ENCODE assay signal across 9 cellular contexts in genomic region chr17:2347805-2348685, GRCh38. TPM values are rescaled to one million over a fixed set of nuclear protein-coding genes. Genes with fewer than 3 reads are reported as not detected.
DNase-seq lines count a peak whose midpoint lies in the region; ATAC-seq, FAIRE-seq and TF ChIP-seq lines count a peak whose summit lies in the region.
"Had no signal": no experiment of that assay in that cellular context is flagged by ENCODE, and none has a peak within 500 bp of the region (broad histone marks: within the 10 kb centered on the region; RNA-seq: fewer than 3 reads in every experiment).

No MANE protein-coding gene starts in this region.

- POLR2A ChIA-PET in activated CD4-positive, alpha-beta memory T cell treated with anti-CD3 and anti-CD28 coated beads for 36 hours (lab: Charles Lee), result no interaction called here

- CTCF ChIA-PET in activated CD4-positive, alpha-beta memory T cell treated with anti-CD3 and anti-CD28 coated beads for 36 hours (lab: Charles Lee), result no interaction called here

- DNase-seq in COR-L47 (lab: John Stamatoyannopoulos, UW) (peak; percentile 22), NCI-H146 treated with DMSO at 0.1 percent for 48 hours (lab: John Stamatoyannopoulos, UW; ENCODE audit: unreplicated experiment) (peak; percentile 90), brain microvascular endothelial cell (peak; percentile 65), keratinocyte (ENCODE audit: low read depth, low spot score) (no peak), type B pancreatic cell (ENCODE audit: extremely low spot score, unreplicated experiment) (no peak)
- no peak for DNase-seq in activated T-helper 1 cell treated with anti-CD3 and anti-CD28 coated beads, Interleukin-12 subunit alpha, Interleukin-12 subunit beta, Interleukin-2, Interleukin-4 antibody, amounts not matched to agents 30 ng/mL and 10 ng/mL and 1 ng/mL, durations not matched to agents 14 hours and 24 hours and 36 hours (ENCODE audit: low spot score)
- no peak for DNase-seq in activated CD4-positive, alpha-beta memory T cell treated with anti-CD3 and anti-CD28 coated beads for 36 hours

- H2AFZ ChIP-seq in keratinocyte (ENCODE audit: control insufficient read depth, low read length), result no peak overlapping the region

- H3K4me2 ChIP-seq in keratinocyte (ENCODE audit: control insufficient read depth, extremely low read depth, insufficient read depth, low read depth, low read length), result no peak overlapping the region

- ATAC-seq in HG02623 (IDR thresholded peaks at IDR 0.05; ENCODE audit: unreplicated experiment), result no peak

- no peaks in the 10 kb centered on the region for H3K36me3 Mint-ChIP-seq in type B pancreatic cell
- H3K36me3 Mint-ChIP-seq in activated T-helper 1 cell treated with anti-CD3 and anti-CD28 coated beads, Interleukin-12 subunit alpha, Interleukin-12 subunit beta, Interleukin-2, Interleukin-4 antibody, amounts not matched to agents 30 ng/mL and 10 ng/mL and 1 ng/mL, durations not matched to agents 14 hours and 24 hours and 36 hours (ENCODE audit: low read depth), result peaks cover 5% of the 10 kb centered on the region
- no peaks in the 10 kb centered on the region for H3K36me3 Mint-ChIP-seq in activated CD4-positive, alpha-beta memory T cell treated with anti-CD3 and anti-CD28 coated beads for 36 hours

- no peaks in the 10 kb centered on the region for H3K27me3 ChIP-seq in brain microvascular endothelial cell (replicated peaks)
- H3K27me3 ChIP-seq in keratinocyte (ENCODE audit: control insufficient read depth, extremely low read depth, insufficient read depth, low read length), result no peaks in the 10 kb centered on the region

- H3K79me2 ChIP-seq in keratinocyte (ENCODE audit: control insufficient read depth, insufficient read depth, low read length), result no peaks in the 10 kb centered on the region

- H3K27me3 Mint-ChIP-seq in type B pancreatic cell, result no peaks in the 10 kb centered on the region
- peaks cover 2% of the 10 kb centered on the region for H3K27me3 Mint-ChIP-seq in activated T-helper 1 cell treated with anti-CD3 and anti-CD28 coated beads, Interleukin-12 subunit alpha, Interleukin-12 subunit beta, Interleukin-2, Interleukin-4 antibody, amounts not matched to agents 30 ng/mL and 10 ng/mL and 1 ng/mL, durations not matched to agents 14 hours and 24 hours and 36 hours (ENCODE audit: insufficient read depth)
- no peaks in the 10 kb centered on the region for H3K27me3 Mint-ChIP-seq in activated CD4-positive, alpha-beta memory T cell treated with anti-CD3 and anti-CD28 coated beads for 36 hours

- H3K4me1 ChIP-seq in keratinocyte (ENCODE audit: control insufficient read depth, extremely low read depth, insufficient read depth, low read length), result peaks cover 4% of the 10 kb centered on the region

- peak; percentile 62 for FAIRE-seq in keratinocyte (lab: Jason Lieb, UNC)

- H4K20me1 ChIP-seq in keratinocyte (ENCODE audit: control insufficient read depth, extremely low read depth, insufficient read depth, low read length), result peaks cover 4% of the 10 kb centered on the region

- H3K4me1 Mint-ChIP-seq in type B pancreatic cell (ENCODE audit: unreplicated experiment), result peaks cover 19% of the 10 kb centered on the region
- peaks cover 3% of the 10 kb centered on the region for H3K4me1 Mint-ChIP-seq in activated T-helper 1 cell treated with anti-CD3 and anti-CD28 coated beads, Interleukin-12 subunit alpha, Interleukin-12 subunit beta, Interleukin-2, Interleukin-4 antibody, amounts not matched to agents 30 ng/mL and 10 ng/mL and 1 ng/mL, durations not matched to agents 14 hours and 24 hours and 36 hours (ENCODE audit: low read depth)
- peaks cover 8% of the 10 kb centered on the region for H3K4me1 Mint-ChIP-seq in activated CD4-positive, alpha-beta memory T cell treated with anti-CD3 and anti-CD28 coated beads for 36 hours (ENCODE audit: low read depth)

- TF ChIP-seq CTCF in brain microvascular endothelial cell (IDR thresholded peaks at IDR 0.05; ENCODE audit: low read depth, low read length, missing control alignments), result no peak
- no peak for TF ChIP-seq CTCF in keratinocyte (optimal IDR thresholded peaks at IDR 0.05 in 1 of 3, IDR thresholded peaks at IDR 0.05 in 1 of 3, conservative IDR thresholded peaks at IDR 0.05 in 1 of 3; ENCODE audit: extremely low read depth in 1 of 3, insufficient read depth in 2 of 3, low read length in 3 of 3)
- no peak for TF ChIP-seq CTCF in type B pancreatic cell (conservative IDR thresholded peaks at IDR 0.05)

- H3K9ac ChIP-seq in keratinocyte (ENCODE audit: control insufficient read depth, extremely low read depth, insufficient read depth, low read length), result no peak overlapping the region

- H3K36me3 ChIP-seq in brain microvascular endothelial cell (replicated peaks) (no peaks in the 10 kb centered on the region), keratinocyte (ENCODE audit: control insufficient read depth in 2 of 2, extremely low read depth in 1 of 2, insufficient read depth in 2 of 2, low read length in 2 of 2) (peaks cover 2 to 7% of the 10 kb centered on the region in 2 experiments)
- H3K36me3 ChIP-seq: thoracic aorta had no signal

- H3K27ac Mint-ChIP-seq in type B pancreatic cell, result peak overlapping the region; percentile 86
- no peak overlapping the region for H3K27ac Mint-ChIP-seq in activated T-helper 1 cell treated with anti-CD3 and anti-CD28 coated beads, Interleukin-12 subunit alpha, Interleukin-12 subunit beta, Interleukin-2, Interleukin-4 antibody, amounts not matched to agents 30 ng/mL and 10 ng/mL and 1 ng/mL, durations not matched to agents 14 hours and 24 hours and 36 hours
- H3K27ac Mint-ChIP-seq in activated CD4-positive, alpha-beta memory T cell treated with anti-CD3 and anti-CD28 coated beads for 36 hours, result no peak overlapping the region

- no peaks in the 10 kb centered on the region for H3K9me1 ChIP-seq in keratinocyte (ENCODE audit: control insufficient read depth, extremely low read depth, insufficient read depth, low read length)

- H3K27ac ChIP-seq in brain microvascular endothelial cell, result no peak overlapping the region
- H3K27ac ChIP-seq in keratinocyte (ENCODE audit: control insufficient read depth, insufficient read depth, low read length), result no peak overlapping the region
- H3K27ac ChIP-seq: thoracic aorta had no signal

- H3K9me3 Mint-ChIP-seq in type B pancreatic cell, result no peaks in the 10 kb centered on the region
- H3K9me3 Mint-ChIP-seq in activated T-helper 1 cell treated with anti-CD3 and anti-CD28 coated beads, Interleukin-12 subunit alpha, Interleukin-12 subunit beta, Interleukin-2, Interleukin-4 antibody, amounts not matched to agents 30 ng/mL and 10 ng/mL and 1 ng/mL, durations not matched to agents 14 hours and 24 hours and 36 hours, result no peaks in the 10 kb centered on the region
- H3K9me3 Mint-ChIP-seq in activated CD4-positive, alpha-beta memory T cell treated with anti-CD3 and anti-CD28 coated beads for 36 hours, result no peaks in the 10 kb centered on the region

- no peaks in the 10 kb centered on the region for H3K9me3 ChIP-seq in keratinocyte (ENCODE audit: control insufficient read depth, low read depth, low read length)
- H3K9me3 ChIP-seq: thoracic aorta had no signal

- no peak overlapping the region for H3K4me3 ChIP-seq in brain microvascular endothelial cell (ENCODE audit: low read depth, low read length)
- no peak overlapping the region for H3K4me3 ChIP-seq in keratinocyte (ENCODE audit: control insufficient read depth in 2 of 3, extremely low read depth in 1 of 3, insufficient read depth in 2 of 3, low read depth in 1 of 3, low read length in 3 of 3)
- H3K4me3 ChIP-seq: thoracic aorta had no signal

- dilution Hi-C loops in keratinocyte (cut with MboI; ENCODE audit: extremely low pct_ligation_motif_present, low sequenced_read_pairs), result no loop called here

- intact Hi-C loops in activated T-helper 1 cell treated with anti-CD3 and anti-CD28 coated beads, Interleukin-12 subunit alpha, Interleukin-12 subunit beta, Interleukin-2, Interleukin-4 antibody, amounts not matched to agents 30 ng/mL and 10 ng/mL and 1 ng/mL, durations not matched to agents 14 hours and 24 hours and 36 hours (cut with micrococcal nuclease), result no loop called here
- intact Hi-C loops in activated CD4-positive, alpha-beta memory T cell treated with anti-CD3 and anti-CD28 coated beads for 36 hours (cut with micrococcal nuclease), result no loop called here

- peak overlapping the region; percentile 36 for H3K4me3 Mint-ChIP-seq in type B pancreatic cell
- H3K4me3 Mint-ChIP-seq in activated T-helper 1 cell treated with anti-CD3 and anti-CD28 coated beads, Interleukin-12 subunit alpha, Interleukin-12 subunit beta, Interleukin-2, Interleukin-4 antibody, amounts not matched to agents 30 ng/mL and 10 ng/mL and 1 ng/mL, durations not matched to agents 14 hours and 24 hours and 36 hours, result no peak overlapping the region
- H3K4me3 Mint-ChIP-seq in activated CD4-positive, alpha-beta memory T cell treated with anti-CD3 and anti-CD28 coated beads for 36 hours, result no peak overlapping the region

- in situ Hi-C loops in brain microvascular endothelial cell (cut with HindIII; ENCODE audit: low pct_ligation_motif_present, low sequenced_read_pairs), result no loop called here

RNA-seq across cellular contexts. Expression of gene SGSM2, which starts 10.7 kb away (rescaled TPM):
- polyA plus RNA-seq in keratinocyte, result 16.4 to 39.4 TPM (median 20.1 TPM) in 3 replicates
- polyA plus RNA-seq in keratinocyte (2011; ENCODE audit: low read depth), result 9.3 TPM
- polyA plus RNA-seq in keratinocyte (2011; cell fraction: cytosol; rRNA removed), result 10.8 and 18.2 TPM in 2 replicates
- 125 and 176 TPM in 2 replicates for polyA plus RNA-seq in keratinocyte (2011; cell fraction: nucleus; rRNA removed)
- polyA plus RNA-seq in keratinocyte (2012; ENCODE audit: low replicate concordance), result 15.7 and 19.4 TPM in 2 replicates
- polyA minus RNA-seq in keratinocyte, result 26.7 to 52.3 TPM (median 32.0 TPM) in 3 replicates
- 22.4 TPM for polyA minus RNA-seq in keratinocyte (2011; cell fraction: cytosol; rRNA and poly(A)+ RNA removed)
- polyA minus RNA-seq in keratinocyte (2011; cell fraction: nucleus; rRNA and poly(A)+ RNA removed), result 24.4 and 27.1 TPM in 2 replicates
- 64.1 and 74.3 TPM in 2 replicates for total RNA-seq in type B pancreatic cell (ENCODE audit: low replicate concordance)
- total RNA-seq in activated T-helper 1 cell treated with anti-CD3 and anti-CD28 coated beads, Interleukin-12 subunit alpha, Interleukin-12 subunit beta, Interleukin-2, Interleukin-4 antibody, amounts not matched to agents 30 ng/mL and 10 ng/mL and 1 ng/mL, durations not matched to agents 14 hours and 24 hours and 36 hours, result 39.1 and 45.9 TPM in 2 replicates
- 10 to 100 TPM; 32.7 to 33.4 TPM for total RNA-seq in activated CD4-positive, alpha-beta memory T cell treated with anti-CD3 and anti-CD28 coated beads for 36 hours

RNA-seq across cellular contexts. Expression of gene TSR1, which starts 11.8 kb away (rescaled TPM):
- 12.2 to 24.7 TPM (median 17.1 TPM) in 3 replicates for polyA plus RNA-seq in keratinocyte
- 19.6 TPM for polyA plus RNA-seq in keratinocyte (2011; ENCODE audit: low read depth)
- 15.6 and 20.4 TPM in 2 replicates for polyA plus RNA-seq in keratinocyte (2011; cell fraction: cytosol; rRNA removed)
- 33.0 and 34.5 TPM in 2 replicates for polyA plus RNA-seq in keratinocyte (2011; cell fraction: nucleus; rRNA removed)
- polyA plus RNA-seq in keratinocyte (2012; ENCODE audit: low replicate concordance), result 25.0 and 39.6 TPM in 2 replicates
- polyA minus RNA-seq in keratinocyte, result 15.6 to 32.3 TPM (median 15.8 TPM) in 3 replicates
- 21.9 TPM for polyA minus RNA-seq in keratinocyte (2011; cell fraction: cytosol; rRNA and poly(A)+ RNA removed)
- 21.3 and 24.8 TPM in 2 replicates for polyA minus RNA-seq in keratinocyte (2011; cell fraction: nucleus; rRNA and poly(A)+ RNA removed)
- total RNA-seq in type B pancreatic cell (ENCODE audit: low replicate concordance), result 37.8 and 40.3 TPM in 2 replicates
- total RNA-seq in activated T-helper 1 cell treated with anti-CD3 and anti-CD28 coated beads, Interleukin-12 subunit alpha, Interleukin-12 subunit beta, Interleukin-2, Interleukin-4 antibody, amounts not matched to agents 30 ng/mL and 10 ng/mL and 1 ng/mL, durations not matched to agents 14 hours and 24 hours and 36 hours, result 91.3 and 92.9 TPM in 2 replicates
- 10 to 100 TPM; 55.1 to 55.9 TPM for total RNA-seq in activated CD4-positive, alpha-beta memory T cell treated with anti-CD3 and anti-CD28 coated beads for 36 hours

RNA-seq across cellular contexts. Expression of gene SRR, which starts 44.3 kb away (rescaled TPM):
- 13.1 to 18.7 TPM (median 17.7 TPM) in 3 replicates for polyA plus RNA-seq in keratinocyte
- polyA plus RNA-seq in keratinocyte (2011; ENCODE audit: low read depth), result 6.3 TPM
- 10.5 and 10.8 TPM in 2 replicates for polyA plus RNA-seq in keratinocyte (2011; cell fraction: cytosol; rRNA removed)
- polyA plus RNA-seq in keratinocyte (2011; cell fraction: nucleus; rRNA removed), result 4.8 and 7.3 TPM in 2 replicates
- polyA plus RNA-seq in keratinocyte (2012; ENCODE audit: low replicate concordance), result 6.3 and 16.1 TPM in 2 replicates
- polyA minus RNA-seq in keratinocyte, result 6.0 to 14.4 TPM (median 12.9 TPM) in 3 replicates
- polyA minus RNA-seq in keratinocyte (2011; cell fraction: cytosol; rRNA and poly(A)+ RNA removed), result 15.0 TPM
- polyA minus RNA-seq in keratinocyte (2011; cell fraction: nucleus; rRNA and poly(A)+ RNA removed), result 5.0 and 6.8 TPM in 2 replicates
- 10.8 and 14.4 TPM in 2 replicates for total RNA-seq in type B pancreatic cell (ENCODE audit: low replicate concordance)
- 14.9 and 17.4 TPM in 2 replicates for total RNA-seq in activated T-helper 1 cell treated with anti-CD3 and anti-CD28 coated beads, Interleukin-12 subunit alpha, Interleukin-12 subunit beta, Interleukin-2, Interleukin-4 antibody, amounts not matched to agents 30 ng/mL and 10 ng/mL and 1 ng/mL, durations not matched to agents 14 hours and 24 hours and 36 hours
- 10 to 100 TPM; 20.0 to 22.2 TPM for total RNA-seq in activated CD4-positive, alpha-beta memory T cell treated with anti-CD3 and anti-CD28 coated beads for 36 hours

RNA-seq across cellular contexts. Expression of gene SMG6, which starts 44.5 kb away (rescaled TPM):
- polyA plus RNA-seq in keratinocyte, result 3.6 to 6.3 TPM (median 4.0 TPM) in 3 replicates
- polyA plus RNA-seq in keratinocyte (2011; ENCODE audit: low read depth), result 12.8 TPM
- 7.7 and 14.3 TPM in 2 replicates for polyA plus RNA-seq in keratinocyte (2011; cell fraction: cytosol; rRNA removed)
- polyA plus RNA-seq in keratinocyte (2011; cell fraction: nucleus; rRNA removed), result 34.9 and 58.3 TPM in 2 replicates
- polyA plus RNA-seq in keratinocyte (2012; ENCODE audit: low replicate concordance), result 14.4 and 20.5 TPM in 2 replicates
- polyA minus RNA-seq in keratinocyte, result 18.3 to 129 TPM (median 29.6 TPM) in 3 replicates
- 11.5 TPM for polyA minus RNA-seq in keratinocyte (2011; cell fraction: cytosol; rRNA and poly(A)+ RNA removed)
- 26.1 and 61.7 TPM in 2 replicates for polyA minus RNA-seq in keratinocyte (2011; cell fraction: nucleus; rRNA and poly(A)+ RNA removed)
- 30.3 and 39.0 TPM in 2 replicates for total RNA-seq in type B pancreatic cell (ENCODE audit: low replicate concordance)
- total RNA-seq in activated T-helper 1 cell treated with anti-CD3 and anti-CD28 coated beads, Interleukin-12 subunit alpha, Interleukin-12 subunit beta, Interleukin-2, Interleukin-4 antibody, amounts not matched to agents 30 ng/mL and 10 ng/mL and 1 ng/mL, durations not matched to agents 14 hours and 24 hours and 36 hours, result 35.3 and 39.5 TPM in 2 replicates
- 10 to 100 TPM; 17.2 to 20.3 TPM for total RNA-seq in activated CD4-positive, alpha-beta memory T cell treated with anti-CD3 and anti-CD28 coated beads for 36 hours

RNA-seq across cellular contexts. Expression of gene MNT, which starts 52.8 kb away (rescaled TPM):
- 2.0 to 3.6 TPM (median 2.3 TPM) in 3 replicates for polyA plus RNA-seq in keratinocyte
- 12.9 TPM for polyA plus RNA-seq in keratinocyte (2011; ENCODE audit: low read depth)
- 1.3 and 2.4 TPM in 2 replicates for polyA plus RNA-seq in keratinocyte (2011; cell fraction: cytosol; rRNA removed)
- 12.2 and 20.7 TPM in 2 replicates for polyA plus RNA-seq in keratinocyte (2011; cell fraction: nucleus; rRNA removed)
- polyA plus RNA-seq in keratinocyte (2012; ENCODE audit: low replicate concordance), result 10.4 and 16.5 TPM in 2 replicates
- polyA minus RNA-seq in keratinocyte, result 3.8 to 8.5 TPM (median 4.9 TPM) in 3 replicates
- polyA minus RNA-seq in keratinocyte (2011; cell fraction: cytosol; rRNA and poly(A)+ RNA removed), result 10.0 TPM
- polyA minus RNA-seq in keratinocyte (2011; cell fraction: nucleus; rRNA and poly(A)+ RNA removed), result 7.6 and 10.6 TPM in 2 replicates
- 26.9 and 32.9 TPM in 2 replicates for total RNA-seq in type B pancreatic cell (ENCODE audit: low replicate concordance)
- total RNA-seq in activated T-helper 1 cell treated with anti-CD3 and anti-CD28 coated beads, Interleukin-12 subunit alpha, Interleukin-12 subunit beta, Interleukin-2, Interleukin-4 antibody, amounts not matched to agents 30 ng/mL and 10 ng/mL and 1 ng/mL, durations not matched to agents 14 hours and 24 hours and 36 hours, result 31.5 and 35.9 TPM in 2 replicates
- 10 to 100 TPM; 13.9 to 18.1 TPM for total RNA-seq in activated CD4-positive, alpha-beta memory T cell treated with anti-CD3 and anti-CD28 coated beads for 36 hours

Comparison
In these comparisons a context has a peak if more than half of its experiments do, and no peak if none do; other contexts are left out.
1. DNase-seq: peak in COR-L47 (single experiment), NCI-H146 treated with DMSO at 0.1 percent for 48 hours (single experiment) and brain microvascular endothelial cell (single experiment); none in keratinocyte (single experiment), type B pancreatic cell (single experiment), activated T-helper 1 cell treated with anti-CD3 and anti-CD28 coated beads, Interleukin-12 subunit alpha, Interleukin-12 subunit beta, Interleukin-2, Interleukin-4 antibody, amounts not matched to agents 30 ng/mL and 10 ng/mL and 1 ng/mL, durations not matched to agents 14 hours and 24 hours and 36 hours (single experiment) and activated CD4-positive, alpha-beta memory T cell treated with anti-CD3 and anti-CD28 coated beads for 36 hours (single experiment).